In the genomic region with DNA sequence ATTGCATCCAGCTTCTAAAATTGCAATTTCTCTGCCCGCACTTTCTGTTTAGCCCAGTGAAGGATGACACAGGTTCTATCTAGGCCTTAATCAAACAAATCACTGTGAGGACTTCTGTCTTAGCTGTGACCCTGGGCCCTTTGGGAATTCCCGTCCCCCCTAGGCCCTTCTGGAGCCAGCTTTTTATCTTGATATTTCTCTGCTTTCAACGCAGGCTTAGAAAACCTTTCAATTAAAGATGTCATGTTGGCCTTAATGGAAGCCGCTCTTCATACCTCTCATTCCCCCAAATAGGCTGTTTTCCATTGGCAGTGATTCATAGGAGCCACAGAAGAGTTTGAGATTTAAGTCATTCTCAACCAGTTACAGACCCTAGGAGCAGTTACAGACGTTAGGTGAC, we compare ENCODE assay signal across 17 cellular contexts.
A peak's percentile ranks its signal among the peaks of the same experiment; 100 is the strongest.
DNase-seq lines count a peak whose midpoint lies in the region; ATAC-seq and TF ChIP-seq lines count a peak whose summit lies in the region.
"Had no signal": no experiment of that assay in that cellular context is flagged by ENCODE, and none has a peak within 500 bp of the region (broad histone marks: within the 10 kb centered on the region; RNA-seq: fewer than 3 reads in every experiment).

No MANE protein-coding gene starts in this region.

- no peak overlapping the region for H3K4me3 Mint-ChIP-seq in neural crest cell
- H3K4me3 Mint-ChIP-seq: CD14-positive monocyte; CD8-positive, alpha-beta T cell; HFFc6 had no signal

- no peaks in the 10 kb centered on the region for H3K27me3 Mint-ChIP-seq in neural crest cell (ENCODE audit: low read depth)

- WGBS in IMR-90 (ENCODE audit: extremely low coverage in 2 of 2, insufficient read length in 1 of 2), 2 experiments: 60% methylated on average over 1 of the region's 5 CpGs; no CpG with 5 or more reads in 1 of the 2 experiments
- 84% methylated on average over 4 of the region's 5 CpGs for WGBS in mesenchymal stem cell

- no peak for TF ChIP-seq POLR2A in IMR-90 (IDR thresholded peaks at IDR 0.05; ENCODE audit: low read depth, low read length)

- no peak overlapping the region for H3K4me3 ChIP-seq in IMR-90 (ENCODE audit: insufficient read depth, low read depth, low read length)
- no peak overlapping the region for H3K4me3 ChIP-seq in mesenchymal stem cell (ENCODE audit: insufficient read depth in 1 of 2, low read depth in 1 of 2, low read length in 2 of 2)
- H3K4me3 ChIP-seq: A549 had no signal

- H3K27me3 ChIP-seq in IMR-90 (ENCODE audit: control insufficient read depth, insufficient read depth, low read length): no peaks in the 10 kb centered on the region
- no peaks in the 10 kb centered on the region for H3K27me3 ChIP-seq in mesenchymal stem cell (ENCODE audit: control insufficient read depth in 1 of 2, insufficient read depth in 1 of 2, low read length in 2 of 2)

- ATAC-seq in IMR-90 (ENCODE audit: low read depth) (no peak), GM21423 (IDR thresholded peaks at IDR 0.05; ENCODE audit: unreplicated experiment) (no peak), HG03469 (IDR thresholded peaks at IDR 0.05; ENCODE audit: unreplicated experiment) (no peak)
- ATAC-seq: A549; CD8-positive, alpha-beta T cell; HepG2 had no signal

- dilution Hi-C loops in IMR-90 (cut with HindIII; ENCODE audit: low sequenced_read_pairs, unreplicated experiment): no loop called here

- no TSS peak for BruUV-seq in IMR-90 (replicated peaks; lab: Mats Ljungman, UMichigan)

- TF ChIP-seq RAD21 in IMR-90 (IDR thresholded peaks at IDR 0.05; ENCODE audit: low read length): no peak

- H4K91ac ChIP-seq in IMR-90 (ENCODE audit: insufficient read depth, low read depth, low read length) (no peak overlapping the region), mesenchymal stem cell (ENCODE audit: low read length) (no peak overlapping the region)

- H3K14ac ChIP-seq in IMR-90 (replicated peaks; ENCODE audit: low read depth, low read length): 0 out of 2 replicates have a peak overlapping the region, but pooled peaks have one; percentile 28
- no peak overlapping the region for H3K14ac ChIP-seq in mesenchymal stem cell (ENCODE audit: low read length in 2 of 2)

- no peak overlapping the region for H2BK12ac ChIP-seq in mesenchymal stem cell (ENCODE audit: low read length in 2 of 2)

- no peaks in the 10 kb centered on the region for H3K79me1 ChIP-seq in IMR-90 (ENCODE audit: low read depth in 1 of 2, low read length in 2 of 2)
- no peaks in the 10 kb centered on the region for H3K79me1 ChIP-seq in mesenchymal stem cell (replicated peaks; ENCODE audit: low read length, poor library complexity, severe bottlenecking)

- H3K9ac ChIP-seq in IMR-90 (ENCODE audit: low read depth, low read length) (no peak overlapping the region), mesenchymal stem cell (ENCODE audit: low read length) (no peak overlapping the region)

- TF ChIP-seq CTCF in 22Rv1 (IDR thresholded peaks at IDR 0.05): no peak
- TF ChIP-seq CTCF in IMR-90 (conservative IDR thresholded peaks at IDR 0.05; ENCODE audit: low read depth, low read length): no peak
- no peak for TF ChIP-seq CTCF in neural crest cell (conservative IDR thresholded peaks at IDR 0.05)

- in situ Hi-C loops in IMR-90 (cut with MboI; ENCODE audit: low sequenced_read_pairs): no loop called here

- intact Hi-C loops in IMR-90 (cut with micrococcal nuclease): no loop called here

- DNase-seq in IMR-90 (no peak), mesenchymal stem cell (peak; percentile 16), neural crest cell (ENCODE audit: low read depth, low spot score) (no peak), NCI-H510A treated with DMSO at 0.1 percent for 48 hours (lab: John Stamatoyannopoulos, UW) (no peak)
- DNase-seq: CD8-positive, alpha-beta T cell; COR-L47; DMS153; DND-41; GDM1; HCEC 1CT; HFFc6 had no signal

- H3K36me3 ChIP-seq in IMR-90 (ENCODE audit: control insufficient read depth, insufficient read depth, low read length): no peaks in the 10 kb centered on the region
- H3K36me3 ChIP-seq in mesenchymal stem cell (ENCODE audit: control insufficient read depth in 1 of 2, insufficient read depth in 2 of 2, low read depth in 1 of 2, low read length in 2 of 2): no peaks in the 10 kb centered on the region

- H2AFZ ChIP-seq in IMR-90 (replicated peaks; ENCODE audit: low read length, poor library complexity): no peak overlapping the region
- H2AFZ ChIP-seq in mesenchymal stem cell (ENCODE audit: low read depth, low read length): no peak overlapping the region

- H2BK120ac ChIP-seq in IMR-90 (ENCODE audit: low read depth, low read length) (no peak overlapping the region), mesenchymal stem cell (ENCODE audit: low read depth, low read length) (no peak overlapping the region)

- peaks cover 2% of the 10 kb centered on the region; the same call in 1 of the 2 replicates for H3K4me1 ChIP-seq in IMR-90 (ENCODE audit: control insufficient read depth, insufficient read depth, low read length)
- H3K4me1 ChIP-seq in mesenchymal stem cell (ENCODE audit: control insufficient read depth, insufficient read depth, low read depth, low read length): no peaks in the 10 kb centered on the region

- POLR2A ChIA-PET in IMR-90 (lab: Charles Lee; ENCODE audit: unreplicated experiment): no interaction called here

- H2AK5ac ChIP-seq in IMR-90 (ENCODE audit: low read depth, low read length) (no peak overlapping the region), mesenchymal stem cell (ENCODE audit: low read length, severe bottlenecking) (no peak overlapping the region)

- H4K5ac ChIP-seq in IMR-90 (ENCODE audit: low read depth, low read length): no peak overlapping the region

- H2BK5ac ChIP-seq in IMR-90 (ENCODE audit: low read depth, low read length, poor library complexity, severe bottlenecking): no peak overlapping the region
- no peak overlapping the region for H2BK5ac ChIP-seq in mesenchymal stem cell (ENCODE audit: low read depth, low read length, poor library complexity, severe bottlenecking)

- H2BK15ac ChIP-seq in IMR-90 (ENCODE audit: low read depth, low read length): no peak overlapping the region
- H2BK15ac ChIP-seq in mesenchymal stem cell (ENCODE audit: low read depth, poor library complexity, severe bottlenecking): no peak overlapping the region

- H3K56ac ChIP-seq in IMR-90 (ENCODE audit: extremely low read depth, insufficient read depth, low read length): no peak overlapping the region

- CTCF ChIA-PET in IMR-90 (lab: Yijun Ruan, JAX): interaction anchor here (0.6 kb wide), 1 partner anchor 8 kb away, joined by 3 read pairs; no protein-coding TSS in a partner anchor

- H3K36me3 Mint-ChIP-seq in neural crest cell (ENCODE audit: low read depth): no peaks in the 10 kb centered on the region
- H3K36me3 Mint-ChIP-seq: CD14-positive monocyte; CD8-positive, alpha-beta T cell had no signal

- H3K27ac Mint-ChIP-seq in neural crest cell (ENCODE audit: unreplicated experiment): peak overlapping the region; percentile 25
- H3K27ac Mint-ChIP-seq: CD14-positive monocyte; CD8-positive, alpha-beta T cell; HFFc6 had no signal

- no peak overlapping the region for H2BK20ac ChIP-seq in IMR-90 (ENCODE audit: low read depth, low read length)

- H3K27ac ChIP-seq in 22Rv1: peak overlapping the region; percentile 51
- no peak overlapping the region for H3K27ac ChIP-seq in IMR-90 (ENCODE audit: insufficient read depth, low read length)
- no peak overlapping the region for H3K27ac ChIP-seq in mesenchymal stem cell (ENCODE audit: low read length, poor library complexity, severe bottlenecking)

- H3K9me3 ChIP-seq in IMR-90 (ENCODE audit: control insufficient read depth, insufficient read depth, low read length) (no peaks in the 10 kb centered on the region), mesenchymal stem cell (ENCODE audit: control insufficient read depth, low read length) (no peaks in the 10 kb centered on the region)
- H3K9me3 ChIP-seq: A549 had no signal

- H2AK9ac ChIP-seq in IMR-90 (replicated peaks; ENCODE audit: low read depth, low read length, poor library complexity): no peak overlapping the region

- no peak overlapping the region for H3K18ac ChIP-seq in IMR-90 (ENCODE audit: low read depth, low read length)
- no peak overlapping the region for H3K18ac ChIP-seq in mesenchymal stem cell (ENCODE audit: low read depth in 1 of 2, low read length in 2 of 2)

- H3K4ac ChIP-seq in IMR-90 (ENCODE audit: low read depth, low read length) (no peak overlapping the region), mesenchymal stem cell (ENCODE audit: low read depth in 1 of 2, low read length in 2 of 2) (no peak overlapping the region)

- H3K9me1 ChIP-seq in IMR-90 (ENCODE audit: insufficient read depth, low read length): no peaks in the 10 kb centered on the region; the same call in 1 of the 2 replicates

- H4K20me1 ChIP-seq in IMR-90 (ENCODE audit: insufficient read depth, low read length): no peaks in the 10 kb centered on the region

- H4K8ac ChIP-seq in IMR-90 (ENCODE audit: low read depth in 2 of 2, low read length in 2 of 2): no peak overlapping the region
- no peak overlapping the region for H4K8ac ChIP-seq in mesenchymal stem cell (ENCODE audit: low read length)

- no peaks in the 10 kb centered on the region for H3K9me3 Mint-ChIP-seq in neural crest cell

- H3K4me1 Mint-ChIP-seq in neural crest cell: peaks cover 20% of the 10 kb centered on the region
- H3K4me1 Mint-ChIP-seq: CD14-positive monocyte had no signal

- H3K23ac ChIP-seq in IMR-90 (ENCODE audit: low read depth, low read length) (no peak overlapping the region), mesenchymal stem cell (ENCODE audit: low read length in 2 of 2) (no peak overlapping the region)

- H3K4me2 ChIP-seq in IMR-90 (ENCODE audit: low read depth, low read length): no peak overlapping the region
- no peak overlapping the region for H3K4me2 ChIP-seq in mesenchymal stem cell (ENCODE audit: low read length, poor library complexity, severe bottlenecking)
- H3K4me2 ChIP-seq: A549 had no signal

TF ChIP-seq in IMR-90, 13 proteins besides CTCF, POLR2A, EP300 and RAD21 (continues in another document):
- no peak for TF ChIP-seq CEBPB (IDR thresholded peaks at IDR 0.05; ENCODE audit: low read depth, low read length)
- TF ChIP-seq CHD1 (IDR thresholded peaks at IDR 0.05; ENCODE audit: low read depth, low read length): no peak
- TF ChIP-seq SMC3 (IDR thresholded peaks at IDR 0.05; ENCODE audit: low read depth, low read length): no peak
- TF ChIP-seq, protein P1, sequence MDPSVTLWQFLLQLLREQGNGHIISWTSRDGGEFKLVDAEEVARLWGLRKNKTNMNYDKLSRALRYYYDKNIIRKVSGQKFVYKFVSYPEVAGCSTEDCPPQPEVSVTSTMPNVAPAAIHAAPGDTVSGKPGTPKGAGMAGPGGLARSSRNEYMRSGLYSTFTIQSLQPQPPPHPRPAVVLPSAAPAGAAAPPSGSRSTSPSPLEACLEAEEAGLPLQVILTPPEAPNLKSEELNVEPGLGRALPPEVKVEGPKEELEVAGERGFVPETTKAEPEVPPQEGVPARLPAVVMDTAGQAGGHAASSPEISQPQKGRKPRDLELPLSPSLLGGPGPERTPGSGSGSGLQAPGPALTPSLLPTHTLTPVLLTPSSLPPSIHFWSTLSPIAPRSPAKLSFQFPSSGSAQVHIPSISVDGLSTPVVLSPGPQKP (IDR thresholded peaks at IDR 0.05; ENCODE audit: borderline replicate concordance, low read depth, low read length): no peak
- TF ChIP-seq RFX5 (IDR thresholded peaks at IDR 0.05; ENCODE audit: low read depth, low read length): no peak
- TF ChIP-seq BHLHE40 (IDR thresholded peaks at IDR 0.05; ENCODE audit: low read depth, low read length): no peak
- no peak for TF ChIP-seq MAZ (IDR thresholded peaks at IDR 0.05; ENCODE audit: borderline replicate concordance, low read depth, low read length)
